ENCODE assay signal across 11 cellular contexts in genomic region chr12:47547077-47547476, GRCh38.
DNase-seq lines count a peak whose midpoint lies in the region; ATAC-seq and TF ChIP-seq lines count a peak whose summit lies in the region.
"Had no signal": no experiment of that assay in that cellular context is flagged by ENCODE, and none has a peak within 500 bp of the region (broad histone marks: within the 10 kb centered on the region; RNA-seq: fewer than 3 reads in every experiment).

No MANE protein-coding gene starts in this region.

- no peaks in the 10 kb centered on the region for H3K9me2 ChIP-seq in hepatocyte (replicated peaks; ENCODE audit: insufficient read depth)

- intact Hi-C loops in heart right ventricle (cut with DNase I): no loop called here

- H3K9me3 ChIP-seq in AG04450 (ENCODE audit: control insufficient read depth, insufficient read depth, low read length): no peaks in the 10 kb centered on the region
- H3K9me3 ChIP-seq in adipocyte (ENCODE audit: control insufficient read depth, low read length): no peaks in the 10 kb centered on the region
- H3K9me3 ChIP-seq in hepatocyte (ENCODE audit: low read depth): no peaks in the 10 kb centered on the region
- H3K9me3 ChIP-seq in heart right ventricle: peaks cover 0 to 4% (median 0%) of the 10 kb centered on the region in 11 donors

- H3K4me1 ChIP-seq in adipocyte (ENCODE audit: control insufficient read depth, insufficient read depth, low read length) (peaks cover 27% of the 10 kb centered on the region), hepatocyte (ENCODE audit: insufficient read depth) (no peaks in the 10 kb centered on the region), heart right ventricle (no peaks in the 10 kb centered on the region)

- no peak overlapping the region for H3K27ac Mint-ChIP-seq in activated T-cell treated with anti-CD3 and anti-CD28 coated beads, Interleukin-2, amount 50 U/mL, for 24 hours
- H3K27ac Mint-ChIP-seq: mesothelial cell of epicardium had no signal

- H3K4me3 ChIP-seq in AG04450 (ENCODE audit: low read depth, low read length) (no peak overlapping the region), adipocyte (ENCODE audit: low read length) (no peak overlapping the region), hepatocyte (no peak overlapping the region), heart right ventricle (no peak overlapping the region)

- no peak overlapping the region for H3K27ac ChIP-seq in AG04450 (ENCODE audit: low read depth, low read length)
- H3K27ac ChIP-seq in hepatocyte: no peak overlapping the region
- H3K27ac ChIP-seq in heart right ventricle: no peak overlapping the region

- CTCF ChIA-PET in AG04450 (lab: Charles Lee): interaction anchor here (0.7 to 3.4 kb wide), 10 partner anchors 10 to 515 kb away, joined by 3 to 30 read pairs (median 4); no protein-coding TSS in a partner anchor

- H3K4me3 Mint-ChIP-seq in activated T-cell treated with anti-CD3 and anti-CD28 coated beads, Interleukin-2, amount 50 U/mL, for 24 hours: no peak overlapping the region
- H3K4me3 Mint-ChIP-seq: mesothelial cell of epicardium had no signal

- no peak overlapping the region for H3K4me2 ChIP-seq in hepatocyte

- POLR2A ChIA-PET in AG04450 (lab: Yijun Ruan, JAX): no interaction called here

- no peaks in the 10 kb centered on the region for H3K79me2 ChIP-seq in hepatocyte

- peak; percentile 67 for TF ChIP-seq CTCF in AG04450 (IDR thresholded peaks at IDR 0.05; ENCODE audit: low read depth, low read length)
- peak; percentile 8 for TF ChIP-seq CTCF in hepatocyte (IDR thresholded peaks at IDR 0.05; ENCODE audit: poor library complexity)
- TF ChIP-seq CTCF in heart right ventricle (IDR thresholded peaks at IDR 0.05): peak in 1 of 9 donors; percentile 24

- peaks cover 6% of the 10 kb centered on the region for H3K4me1 Mint-ChIP-seq in activated T-cell treated with anti-CD3 and anti-CD28 coated beads, Interleukin-2, amount 50 U/mL, for 24 hours (ENCODE audit: low read depth)
- H3K4me1 Mint-ChIP-seq: mesothelial cell of epicardium had no signal

- DNase-seq in AG04450 (ENCODE audit: low read depth, low spot score) (peak; percentile 23), HS-27A (ENCODE audit: low read depth) (peak; percentile 17), adipocyte (ENCODE audit: low read depth) (peak; percentile 45), hepatocyte (ENCODE audit: low spot score) (no peak), cerebellum (ENCODE audit: low spot score) (no peak), heart right ventricle (no peak)
- DNase-seq in activated effector memory CD4-positive, alpha-beta T cell treated with Interleukin-2 at 50 U/mL for 16 hours: no peak
- no peak for DNase-seq in activated T-cell treated with anti-CD3 and anti-CD28 coated beads, Interleukin-2, amount 50 U/mL, for 24 hours
- DNase-seq: cerebellar nuclear complex, DMS153 had no signal

- H2AFZ ChIP-seq in hepatocyte: no peak overlapping the region

- H3K36me3 ChIP-seq in adipocyte (ENCODE audit: control insufficient read depth, insufficient read depth, low read length, severe bottlenecking) (no peaks in the 10 kb centered on the region), hepatocyte (replicated peaks; ENCODE audit: insufficient read depth, low read depth) (no peaks in the 10 kb centered on the region), heart right ventricle (no peaks in the 10 kb centered on the region)

- peaks cover 2% of the 10 kb centered on the region for H3K9me3 Mint-ChIP-seq in activated T-cell treated with anti-CD3 and anti-CD28 coated beads, Interleukin-2, amount 50 U/mL, for 24 hours
- H3K9me3 Mint-ChIP-seq: mesothelial cell of epicardium had no signal

- H3K27me3 ChIP-seq in AG04450 (ENCODE audit: control insufficient read depth, insufficient read depth, low read length): peaks cover 8% of the 10 kb centered on the region
- H3K27me3 ChIP-seq in adipocyte (replicated peaks; ENCODE audit: control insufficient read depth, insufficient read depth, low read length): peaks cover 6% of the 10 kb centered on the region
- no peaks in the 10 kb centered on the region for H3K27me3 ChIP-seq in hepatocyte
- H3K27me3 ChIP-seq in heart right ventricle: peaks cover 0 to 11% (median 0%) of the 10 kb centered on the region in 7 donors

- no peaks in the 10 kb centered on the region for H3K27me3 Mint-ChIP-seq in activated T-cell treated with anti-CD3 and anti-CD28 coated beads, Interleukin-2, amount 50 U/mL, for 24 hours

- ATAC-seq in heart right ventricle: no peak

- H3K9ac ChIP-seq in adipocyte (ENCODE audit: low read length): peak overlapping the region; percentile 23

- WGBS in hepatocyte (ENCODE audit: low lambda C conversion rate, missing lambda C conversion rate): 86% methylated on average over 6 of the region's 6 CpGs
- WGBS in heart right ventricle, 2 donors: 80 to 94% methylated on average over 6 of the region's 6 CpGs

- H4K20me1 ChIP-seq in hepatocyte (ENCODE audit: insufficient read depth, poor library complexity, severe bottlenecking): no peaks in the 10 kb centered on the region

- H3K36me3 Mint-ChIP-seq in activated T-cell treated with anti-CD3 and anti-CD28 coated beads, Interleukin-2, amount 50 U/mL, for 24 hours (ENCODE audit: low read depth): no peaks in the 10 kb centered on the region
- H3K36me3 Mint-ChIP-seq: mesothelial cell of epicardium had no signal

Comparison
In these comparisons a context has a peak if more than half of its experiments do, and no peak if none do; other contexts are left out.
1. DNase-seq: peak in AG04450 (single experiment), HS-27A (single experiment) and adipocyte (single experiment); none in hepatocyte (single experiment), activated effector memory CD4-positive, alpha-beta T cell treated with Interleukin-2 at 50 U/mL for 16 hours (single experiment), cerebellum (single experiment), heart right ventricle (0 of 2) and activated T-cell treated with anti-CD3 and anti-CD28 coated beads, Interleukin-2, amount 50 U/mL, for 24 hours (single experiment).